8 cellular contexts compared by ENCODE assay signal in genomic region chr6:148760568-148761531, GRCh38. TPM values are rescaled to one million over a fixed set of nuclear protein-coding genes. Genes with fewer than 3 reads are reported as not detected.
DNase-seq lines count a peak whose midpoint lies in the region; ATAC-seq and TF ChIP-seq lines count a peak whose summit lies in the region.

No MANE protein-coding gene starts in this region.

- peak; percentile 94 for DNase-seq in DND-41
- peak; percentile 87 for DNase-seq in MG63
- DNase-seq in activated CD8-positive, alpha-beta memory T cell treated with anti-CD3 and anti-CD28 coated beads, Interleukin-2, amount 50 U/mL, for 4 hours, result peak; percentile 31
- peak; percentile 67 for DNase-seq in myocyte (ENCODE audit: low read depth)
- DNase-seq in thyroid gland, result peak; percentile 88 to 93
- DNase-seq in NCI-H2029 (lab: John Stamatoyannopoulos, UW), result no peak

- peak overlapping the region; percentile 75 for H3K4me2 ChIP-seq in DND-41 (ENCODE audit: insufficient read depth, low read length)

- 9 to 20% methylated on average over 14 of the region's 14 CpGs for WGBS in esophagus, 2 donors
- 9 to 10% methylated on average over 14 of the region's 14 CpGs for WGBS in thyroid gland, 2 donors

- H2AFZ ChIP-seq in DND-41 (ENCODE audit: low read depth, low read length), result peak overlapping the region; percentile 53

- ATAC-seq in DND-41 (ENCODE audit: insufficient read depth, low read depth) (peak; percentile 84), GM21825 (IDR thresholded peaks at IDR 0.05; ENCODE audit: unreplicated experiment) (peak; percentile 35)

- H3K4me3 ChIP-seq in DND-41 (ENCODE audit: low read depth in 1 of 2, low read length in 2 of 2) (peak overlapping the region; percentile 14 to 59; a peak in 3 of 4 replicates), MG63 (peak overlapping the region; percentile 28), esophagus (ENCODE audit: low read depth in 1 of 2, low read length in 2 of 2) (peak overlapping the region; percentile 39 to 42), thyroid gland (replicated peaks in 1 of 3) (no peak overlapping the region)

- intact Hi-C loops in thyroid gland (cut with DNase I), result no loop called here

- peak overlapping the region; percentile 51 for H3K9ac ChIP-seq in DND-41 (ENCODE audit: low read depth, low read length)

- peak in 1 of 2 donors; percentile 61 for TF ChIP-seq POLR2A in thyroid gland (IDR thresholded peaks at IDR 0.05)

- peaks cover 24% of the 10 kb centered on the region for H3K79me2 ChIP-seq in DND-41 (ENCODE audit: insufficient read depth, low read length)

- TF ChIP-seq CTCF in DND-41 (IDR thresholded peaks at IDR 0.05; ENCODE audit: borderline replicate concordance, extremely low read depth, low read length, poor library complexity, severe bottlenecking) (peak; percentile 27), thyroid gland (IDR thresholded peaks at IDR 0.05) (no peak)

- H3K9me3 ChIP-seq in DND-41 (ENCODE audit: insufficient read depth, low read length, severe bottlenecking) (no peaks in the 10 kb centered on the region), MG63 (no peaks in the 10 kb centered on the region; the same call in 1 of the 2 replicates), esophagus (ENCODE audit: control insufficient read depth in 2 of 2, insufficient read depth in 1 of 2, low read depth in 1 of 2, low read length in 1 of 2) (no peaks in the 10 kb centered on the region), thyroid gland (no peaks in the 10 kb centered on the region)

- peaks cover 3% of the 10 kb centered on the region; the same call in 1 of the 2 replicates for H4K20me1 ChIP-seq in DND-41 (ENCODE audit: insufficient read depth, low read length)

- H3K27me3 ChIP-seq in DND-41 (ENCODE audit: insufficient read depth, low read length, poor library complexity) (no peaks in the 10 kb centered on the region), MG63 (no peaks in the 10 kb centered on the region), esophagus (ENCODE audit: control insufficient read depth in 1 of 2, insufficient read depth in 2 of 2, low read length in 2 of 2) (no peaks in the 10 kb centered on the region), thyroid gland (no peaks in the 10 kb centered on the region)

- H3K4me1 ChIP-seq in DND-41 (ENCODE audit: insufficient read depth, low read length), result peaks cover 61% of the 10 kb centered on the region
- peaks cover 0 to 7% of the 10 kb centered on the region in 2 donors for H3K4me1 ChIP-seq in esophagus (ENCODE audit: control insufficient read depth in 2 of 2, insufficient read depth in 2 of 2, low read length in 1 of 2)
- H3K4me1 ChIP-seq in thyroid gland, result peaks cover 64 to 68% of the 10 kb centered on the region in 2 donors

- H3K27ac ChIP-seq in DND-41 (ENCODE audit: low read length), result peak overlapping the region; percentile 92
- peak overlapping the region; percentile 87 to 88 for H3K27ac ChIP-seq in esophagus (ENCODE audit: low read depth in 2 of 2, low read length in 1 of 2)
- H3K27ac ChIP-seq in thyroid gland, result peak overlapping the region; percentile 76 to 95 (median 88)

- H3K36me3 ChIP-seq in DND-41 (ENCODE audit: insufficient read depth, low read length), result no peaks in the 10 kb centered on the region
- no peaks in the 10 kb centered on the region for H3K36me3 ChIP-seq in MG63
- H3K36me3 ChIP-seq in esophagus (ENCODE audit: control insufficient read depth in 2 of 2, insufficient read depth in 2 of 2, low read length in 1 of 2), result no peaks in the 10 kb centered on the region
- H3K36me3 ChIP-seq in thyroid gland, result no peaks in the 10 kb centered on the region

RNA-seq across cellular contexts. Expression of gene UST, which starts 14.0 kb away (rescaled TPM):
- 15.2 and 22.0 TPM in 2 replicates for total RNA-seq in MG63 (2014; rRNA removed; shearing (Covaris generic); ENCODE audit: low replicate concordance)
- 1 to 10 TPM; 1.7 to 2.4 TPM for polyA plus RNA-seq in esophagus
- 8.0 and 10.7 TPM in 2 replicates for total RNA-seq in myocyte
- 2.8 TPM for polyA plus RNA-seq in myocyte (2012)
- total RNA-seq in thyroid gland, result 10 to 100 TPM; 73.4 to 91.2 (median 81.4) TPM

Comparison
In these comparisons a context has a peak if more than half of its experiments do, and no peak if none do; other contexts are left out.
1. H3K4me3 ChIP-seq: peak in DND-41 (2 of 2), MG63 (single experiment) and esophagus (2 of 2); none in thyroid gland (0 of 3).
2. Peak in every context shown above with its lines, with median percentiles within 50 percentile points of each other: H3K27ac ChIP-seq.